Comparison of ENCODE assay signal across 9 cellular contexts in the genomic region with DNA sequence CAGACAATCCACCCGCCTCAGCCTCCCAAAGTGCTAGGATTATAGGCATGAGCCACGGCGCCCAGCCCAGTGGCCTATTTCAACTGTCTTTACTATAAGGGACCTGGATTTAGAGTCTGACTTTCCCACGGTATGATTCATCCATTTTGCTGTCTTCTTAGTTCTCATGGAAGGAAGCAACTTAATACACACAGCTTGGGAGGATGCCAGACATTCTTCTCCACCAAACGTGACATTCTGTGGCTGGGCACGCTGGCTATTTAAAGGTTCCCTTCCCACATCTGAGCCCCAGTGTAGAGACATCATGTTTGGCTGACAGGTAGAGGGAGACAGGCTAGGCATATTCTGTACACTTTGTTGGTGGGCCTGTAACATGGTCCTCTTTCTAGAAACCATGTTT. TPM values are rescaled to one million over a fixed set of nuclear protein-coding genes. Genes with fewer than 3 reads are reported as not detected.
DNase-seq lines count a peak whose midpoint lies in the region; ATAC-seq and TF ChIP-seq lines count a peak whose summit lies in the region.
"Had no signal": no experiment of that assay in that cellular context is flagged by ENCODE, and none has a peak within 500 bp of the region (broad histone marks: within the 10 kb centered on the region; RNA-seq: fewer than 3 reads in every experiment).

No MANE protein-coding gene starts in this region.

- no peaks in the 10 kb centered on the region for H3K27me3 ChIP-seq in fibroblast of lung (ENCODE audit: control insufficient read depth, insufficient read depth, low read length)

- no peaks in the 10 kb centered on the region for H3K36me3 ChIP-seq in fibroblast of lung (ENCODE audit: control insufficient read depth, insufficient read depth, low read length)

- H3K79me2 ChIP-seq in fibroblast of lung (ENCODE audit: control insufficient read depth, insufficient read depth, low read length), result no peaks in the 10 kb centered on the region

- no peak overlapping the region for H3K9ac ChIP-seq in fibroblast of lung (ENCODE audit: insufficient read depth, low read length)

- DNase-seq in GM04503 (ENCODE audit: low read depth), result peak; percentile 52
- peak; percentile 63 for DNase-seq in RWPE1 (ENCODE audit: low spot score)
- DNase-seq in fibroblast of lung (ENCODE audit: low read depth in 2 of 2), result peak; percentile 53 to 93
- peak; percentile 25 for DNase-seq in posterior vena cava (ENCODE audit: low spot score)
- DNase-seq in NCI-H2081 treated with DMSO at 0.1 percent for 48 hours (lab: John Stamatoyannopoulos, UW), result no peak
- DNase-seq in NCI-H1105 (lab: John Stamatoyannopoulos, UW), result no peak
- DNase-seq in HuH-7 (ENCODE audit: low spot score), result no peak
- DNase-seq: NCI-H1930 had no signal

- H3K9me3 ChIP-seq in fibroblast of lung (ENCODE audit: control insufficient read depth, insufficient read depth, low read depth, low read length), result no peaks in the 10 kb centered on the region

- H3K4me3 ChIP-seq in fibroblast of lung (replicated peaks in 1 of 4; ENCODE audit: control extremely low read depth in 1 of 4, insufficient read depth in 1 of 4, low read depth in 3 of 4, low read length in 4 of 4), result no peak overlapping the region

- no peak for ATAC-seq in GM18861 (IDR thresholded peaks at IDR 0.05; ENCODE audit: unreplicated experiment)

- no peaks in the 10 kb centered on the region for H3K4me1 ChIP-seq in fibroblast of lung (ENCODE audit: control insufficient read depth, extremely low read depth, insufficient read depth, low read length)

- POLR2A ChIA-PET in RWPE1 (lab: Yijun Ruan, JAX; ENCODE audit: low non-redundant PET), result no interaction called here

- CTCF ChIA-PET in RWPE1 (lab: Yijun Ruan, JAX), result interaction anchor here (0.6 kb wide), 1 partner anchor 77 kb away, joined by 3 read pairs; no protein-coding TSS in a partner anchor

- no peak overlapping the region for H2AFZ ChIP-seq in fibroblast of lung (ENCODE audit: low read length)

- intact Hi-C loops in posterior vena cava (cut with DNase I), result no loop called here

- H3K4me2 ChIP-seq in fibroblast of lung (ENCODE audit: extremely low read depth, insufficient read depth, low read length), result no peak overlapping the region

- H4K20me1 ChIP-seq in fibroblast of lung (ENCODE audit: control insufficient read depth, extremely low read depth, insufficient read depth, low read length), result no peaks in the 10 kb centered on the region

- TF ChIP-seq CTCF in RWPE1 (conservative IDR thresholded peaks at IDR 0.05; ENCODE audit: low read depth) (no peak), fibroblast of lung (conservative IDR thresholded peaks at IDR 0.05 in 1 of 2, IDR thresholded peaks at IDR 0.05 in 1 of 2; ENCODE audit: low read depth in 1 of 2, low read length in 2 of 2) (no peak)

- H3K27ac ChIP-seq in RWPE1 (no peak overlapping the region), fibroblast of lung (ENCODE audit: insufficient read depth, low read length) (no peak overlapping the region)

RNA-seq across cellular contexts. Expression of a gene that starts 26.2 kb away (rescaled TPM):
- total RNA-seq in fibroblast of lung (7.2 and 8.8 TPM in 2 replicates), posterior vena cava (10 to 100 TPM; 11.4 to 12.4 TPM)
- polyA plus RNA-seq in fibroblast of lung, result 3.2 and 6.7 TPM in 2 replicates
- 5.0 and 11.2 TPM in 2 replicates for polyA plus RNA-seq in fibroblast of lung (2012)
- 0.51 and 1.6 TPM in 2 replicates for polyA minus RNA-seq in fibroblast of lung (ENCODE audit: low replicate concordance)

RNA-seq across cellular contexts. Expression of a gene that starts 39.9 kb away (rescaled TPM):
- 34.7 and 35.3 TPM in 2 replicates for total RNA-seq in fibroblast of lung
- polyA plus RNA-seq in fibroblast of lung, result 27.6 and 34.9 TPM in 2 replicates
- polyA plus RNA-seq in fibroblast of lung (2012), result 16.4 and 22.6 TPM in 2 replicates
- polyA minus RNA-seq in fibroblast of lung (ENCODE audit: low replicate concordance), result 22.6 and 55.8 TPM in 2 replicates
- 10 to 100 TPM; 20.7 to 28.5 TPM for total RNA-seq in posterior vena cava

Comparison
In these comparisons a context has a peak if more than half of its experiments do, and no peak if none do; other contexts are left out.
1. DNase-seq: peak in GM04503 (single experiment), RWPE1 (single experiment), fibroblast of lung (2 of 2) and posterior vena cava (single experiment); none in NCI-H2081 treated with DMSO at 0.1 percent for 48 hours (single experiment), NCI-H1105 (single experiment) and HuH-7 (single experiment).